In genomic region chr7:44066111-44066460, GRCh38 we compare ENCODE assay signal across 1 cellular context.
TF ChIP-seq lines count a peak whose summit lies in the region.

No MANE protein-coding gene starts in this region.

TF ChIP-seq in K562, 482 proteins besides CTCF, POLR2A, EP300 and RAD21:
- TF ChIP-seq ZNF76 (CRISPR knock-in tag; IDR thresholded peaks at IDR 0.05; ENCODE audit: borderline replicate concordance): no peak
- TF ChIP-seq RNF219 (CRISPR knock-in tag; IDR thresholded peaks at IDR 0.05): 0 out of 2 replicates have a peak, but pooled peaks have one; percentile 42
- no peak for TF ChIP-seq ZBTB1 (CRISPR knock-in tag; IDR thresholded peaks at IDR 0.05; ENCODE audit: borderline replicate concordance, low read depth)
- TF ChIP-seq SAFB (IDR thresholded peaks at IDR 0.05; ENCODE audit: borderline replicate concordance, low read depth, low read length): no peak
- TF ChIP-seq TCFL5 (CRISPR knock-in tag; conservative IDR thresholded peaks at IDR 0.05): no peak
- TF ChIP-seq PREB (CRISPR knock-in tag; IDR thresholded peaks at IDR 0.05): no peak
- TF ChIP-seq SPI1 (IDR thresholded peaks at IDR 0.05; ENCODE audit: borderline replicate concordance, low read depth, low read length): no peak
